Comparison of ENCODE assay signal across 8 cellular contexts in genomic region chr7:5450549-5451327, GRCh38. TPM values are rescaled to one million over a fixed set of nuclear protein-coding genes. Genes with fewer than 3 reads are reported as not detected.
DNase-seq lines count a peak whose midpoint lies in the region; ATAC-seq and TF ChIP-seq lines count a peak whose summit lies in the region.

No MANE protein-coding gene starts in this region.

- H3K27me3 ChIP-seq in CD4-positive, CD25-positive, alpha-beta regulatory T cell (ENCODE audit: control insufficient read depth, insufficient read depth, low read length): no peaks in the 10 kb centered on the region
- H3K27me3 ChIP-seq in HL-60 (ENCODE audit: insufficient read depth, poor library complexity, severe bottlenecking) (no peaks in the 10 kb centered on the region), lung (ENCODE audit: control insufficient read depth, insufficient read depth) (no peaks in the 10 kb centered on the region), tibial artery (no peaks in the 10 kb centered on the region)

- peaks cover under 1% of the 10 kb centered on the region for H3K27me3 Mint-ChIP-seq in CD4-positive, CD25-positive, alpha-beta regulatory T cell
- peaks cover 2% of the 10 kb centered on the region for H3K27me3 Mint-ChIP-seq in activated B cell treated with CpG ODN at 0.5 μM for 24 hours
- peaks cover 33% of the 10 kb centered on the region for H3K27me3 Mint-ChIP-seq in dendritic cell treated with granulocyte-macrophage colony-stimulating factor and Interleukin-4, amounts not matched to agents 40 ng/mL and 50 ng/mL, for 4 days

- H3K9me3 Mint-ChIP-seq in CD4-positive, CD25-positive, alpha-beta regulatory T cell: no peaks in the 10 kb centered on the region
- H3K9me3 Mint-ChIP-seq in activated B cell treated with CpG ODN at 0.5 μM for 24 hours: no peaks in the 10 kb centered on the region
- H3K9me3 Mint-ChIP-seq in dendritic cell treated with granulocyte-macrophage colony-stimulating factor and Interleukin-4, amounts not matched to agents 40 ng/mL and 50 ng/mL, for 4 days: no peaks in the 10 kb centered on the region

- no peak overlapping the region for H3K4me3 Mint-ChIP-seq in CD4-positive, CD25-positive, alpha-beta regulatory T cell
- H3K4me3 Mint-ChIP-seq in activated B cell treated with CpG ODN at 0.5 μM for 24 hours: no peak overlapping the region
- H3K4me3 Mint-ChIP-seq in dendritic cell treated with granulocyte-macrophage colony-stimulating factor and Interleukin-4, amounts not matched to agents 40 ng/mL and 50 ng/mL, for 4 days: no peak overlapping the region

- no peaks in the 10 kb centered on the region for H3K4me1 Mint-ChIP-seq in CD4-positive, CD25-positive, alpha-beta regulatory T cell
- peaks cover under 1% of the 10 kb centered on the region for H3K4me1 Mint-ChIP-seq in activated B cell treated with CpG ODN at 0.5 μM for 24 hours
- peaks cover 14% of the 10 kb centered on the region for H3K4me1 Mint-ChIP-seq in dendritic cell treated with granulocyte-macrophage colony-stimulating factor and Interleukin-4, amounts not matched to agents 40 ng/mL and 50 ng/mL, for 4 days (ENCODE audit: low read depth)

- no peak overlapping the region for H3K4me3 ChIP-seq in CD4-positive, CD25-positive, alpha-beta regulatory T cell (ENCODE audit: low read depth, low read length)
- H3K4me3 ChIP-seq in HL-60 (replicated peaks; ENCODE audit: insufficient read depth, low read length): no peak overlapping the region
- no peak overlapping the region for H3K4me3 ChIP-seq in lung
- no peak overlapping the region for H3K4me3 ChIP-seq in tibial artery

- POLR2A ChIA-PET in activated B cell treated with CpG ODN at 0.5 μM for 24 hours (lab: Charles Lee): interaction anchor here (0.6 to 1.4 kb wide), 2 partner anchors 54 to 210 kb away, joined by 3 to 10 read pairs; no protein-coding TSS in a partner anchor

- no peak overlapping the region for H3K27ac ChIP-seq in CD4-positive, CD25-positive, alpha-beta regulatory T cell (ENCODE audit: insufficient read depth, low read length, poor library complexity, severe bottlenecking)
- no peak overlapping the region for H3K27ac ChIP-seq in HL-60 (replicated peaks)
- H3K27ac ChIP-seq in lung (ENCODE audit: low read depth in 1 of 2, low read length in 1 of 2): no peak overlapping the region
- H3K27ac ChIP-seq in tibial artery: no peak overlapping the region

- no peaks in the 10 kb centered on the region for H3K36me3 ChIP-seq in CD4-positive, CD25-positive, alpha-beta regulatory T cell (ENCODE audit: control insufficient read depth, insufficient read depth, low read length)
- H3K36me3 ChIP-seq in lung (ENCODE audit: control insufficient read depth in 2 of 2, insufficient read depth in 2 of 2, low read length in 2 of 2) (no peaks in the 10 kb centered on the region), tibial artery (no peaks in the 10 kb centered on the region)

- TF ChIP-seq CTCF in HL-60 (IDR thresholded peaks at IDR 0.05; ENCODE audit: insufficient read depth, low read length): peak; percentile 6
- no peak for TF ChIP-seq CTCF in activated B cell treated with CpG ODN at 0.5 μM for 24 hours (IDR thresholded peaks at IDR 0.05)
- peak; percentile 48 for TF ChIP-seq CTCF in lung (IDR thresholded peaks at IDR 0.05; ENCODE audit: control extremely low read depth, extremely low read depth)
- peak; percentile 71 to 74 for TF ChIP-seq CTCF in tibial artery (IDR thresholded peaks at IDR 0.05)

- no peaks in the 10 kb centered on the region for H3K4me1 ChIP-seq in CD4-positive, CD25-positive, alpha-beta regulatory T cell (ENCODE audit: control insufficient read depth, insufficient read depth, low read length, poor library complexity, severe bottlenecking)
- H3K4me1 ChIP-seq in lung (ENCODE audit: control insufficient read depth in 2 of 2, insufficient read depth in 2 of 2, low read length in 2 of 2): peaks cover 0 to 2% of the 10 kb centered on the region in 2 donors
- peaks cover 0 to 14% (median 5%) of the 10 kb centered on the region in 4 donors for H3K4me1 ChIP-seq in tibial artery

- DNase-seq in CD4-positive, CD25-positive, alpha-beta regulatory T cell: peak in 2 of 3 donors; percentile 14 to 19
- DNase-seq in HL-60 (ENCODE audit: low read depth in 1 of 2, low spot score in 1 of 2): peak in 1 of 2 experiments; percentile 41
- DNase-seq in activated B cell treated with CpG ODN at 0.5 μM for 24 hours: peak; percentile 31
- peak; percentile 41 for DNase-seq in lung (ENCODE audit: low spot score)
- DNase-seq in tibial artery: peak in 1 of 2 donors; percentile 37
- no peak for DNase-seq in NCI-H1105 treated with DMSO at 0.1 percent for 48 hours (lab: John Stamatoyannopoulos, UW)
- DNase-seq in NCI-H2081 treated with DMSO at 0.1 percent for 48 hours (lab: John Stamatoyannopoulos, UW): no peak

- intact Hi-C loops in activated B cell treated with CpG ODN at 0.5 μM for 24 hours (cut with micrococcal nuclease) (loop anchor here (1.0 kb wide), 4 partner anchors 53 to 310 kb away; no protein-coding TSS in a partner anchor), tibial artery (cut with DNase I; ENCODE audit: low total_unique reads) (no loop called here)
- intact Hi-C loops in dendritic cell treated with granulocyte-macrophage colony-stimulating factor and Interleukin-4, amounts not matched to agents 40 ng/mL and 50 ng/mL, for 4 days (cut with micrococcal nuclease): loop anchor here (10.0 kb wide), 1 partner anchor 86 kb away; no protein-coding TSS in a partner anchor

- H3K9me3 ChIP-seq in CD4-positive, CD25-positive, alpha-beta regulatory T cell (ENCODE audit: control insufficient read depth in 2 of 2, low read length in 2 of 2): no peaks in the 10 kb centered on the region
- H3K9me3 ChIP-seq in lung (ENCODE audit: control insufficient read depth in 2 of 2, insufficient read depth in 1 of 2, low read length in 1 of 2) (no peaks in the 10 kb centered on the region), tibial artery (no peaks in the 10 kb centered on the region)

- H3K27ac Mint-ChIP-seq in CD4-positive, CD25-positive, alpha-beta regulatory T cell: no peak overlapping the region
- no peak overlapping the region for H3K27ac Mint-ChIP-seq in activated B cell treated with CpG ODN at 0.5 μM for 24 hours
- peak overlapping the region; percentile 18 for H3K27ac Mint-ChIP-seq in dendritic cell treated with granulocyte-macrophage colony-stimulating factor and Interleukin-4, amounts not matched to agents 40 ng/mL and 50 ng/mL, for 4 days

- 23 to 30% methylated on average over 19 of the region's 19 CpGs for WGBS in lung, 2 donors

- peak; percentile 61 to 68 for ATAC-seq in CD4-positive, CD25-positive, alpha-beta regulatory T cell (ENCODE audit: low read depth in 2 of 2)
- ATAC-seq in activated B cell treated with CpG ODN at 0.5 μM for 24 hours (ENCODE audit: low read depth) (peak; percentile 75), lung (ENCODE audit: insufficient read depth, low FRiP score) (peak; percentile 56)

- H3K36me3 Mint-ChIP-seq in CD4-positive, CD25-positive, alpha-beta regulatory T cell: no peaks in the 10 kb centered on the region
- no peaks in the 10 kb centered on the region for H3K36me3 Mint-ChIP-seq in activated B cell treated with CpG ODN at 0.5 μM for 24 hours (ENCODE audit: low read depth)
- no peaks in the 10 kb centered on the region for H3K36me3 Mint-ChIP-seq in dendritic cell treated with granulocyte-macrophage colony-stimulating factor and Interleukin-4, amounts not matched to agents 40 ng/mL and 50 ng/mL, for 4 days (ENCODE audit: low read depth)

- CTCF ChIA-PET in activated B cell treated with CpG ODN at 0.5 μM for 24 hours (lab: Charles Lee): interaction anchor here (0.7 to 3.9 kb wide), 8 partner anchors 15 to 657 kb away, joined by 3 to 28 read pairs (median 4); no protein-coding TSS in a partner anchor

RNA-seq across cellular contexts. Expression of gene TNRC18, which starts 27.1 kb away (rescaled TPM):
- 80.1 TPM for total RNA-seq in CD4-positive, CD25-positive, alpha-beta regulatory T cell
- under 1 TPM; 0.17 to 0.78 (median 0.59) TPM for polyA plus RNA-seq in CD4-positive, CD25-positive, alpha-beta regulatory T cell
- total RNA-seq in activated B cell treated with CpG ODN at 0.5 μM for 24 hours (55.0 and 57.2 TPM in 2 replicates), lung (100 to 1,000 TPM; 115 to 117 TPM)
- 10 to 100 TPM; 33.4 to 53.4 TPM for polyA plus RNA-seq in lung

Comparison
In these comparisons a context has a peak if more than half of its experiments do, and no peak if none do; other contexts are left out.
1. DNase-seq: peak in CD4-positive, CD25-positive, alpha-beta regulatory T cell (2 of 3), activated B cell treated with CpG ODN at 0.5 μM for 24 hours (single experiment) and lung (single experiment); none in NCI-H1105 treated with DMSO at 0.1 percent for 48 hours (single experiment) and NCI-H2081 treated with DMSO at 0.1 percent for 48 hours (single experiment).
2. Peak in every context shown above with its lines, with median percentiles within 50 percentile points of each other: ATAC-seq.